In the genomic region with DNA sequence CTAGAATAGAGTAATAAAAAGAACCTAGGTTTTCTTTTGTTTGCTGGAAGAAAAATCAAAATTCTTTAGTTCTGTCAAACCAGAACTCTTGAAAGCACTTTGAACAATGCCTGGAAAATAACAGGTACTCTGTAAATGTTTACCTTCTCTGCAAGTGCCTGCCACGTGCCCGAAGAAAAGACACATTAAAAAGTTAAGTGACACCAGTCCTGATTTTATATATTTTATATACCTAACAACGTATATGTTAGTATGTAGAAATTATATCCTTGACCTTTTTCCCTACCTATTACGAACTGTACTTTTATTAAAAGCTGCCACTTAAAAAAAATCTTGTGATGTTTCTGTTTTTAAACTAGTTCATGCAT, we compare ENCODE assay signal across 9 cellular contexts. TPM values are rescaled to one million over a fixed set of nuclear protein-coding genes. Genes with fewer than 3 reads are reported as not detected.
DNase-seq lines count a peak whose midpoint lies in the region; ATAC-seq and TF ChIP-seq lines count a peak whose summit lies in the region.
"Had no signal": no experiment of that assay in that cellular context is flagged by ENCODE, and none has a peak within 500 bp of the region (broad histone marks: within the 10 kb centered on the region; RNA-seq: fewer than 3 reads in every experiment).

No MANE protein-coding gene starts in this region.

- peak overlapping the region; percentile 99 for H3K27ac Mint-ChIP-seq in T-helper 1 cell treated with Interleukin-12 subunit alpha and Interleukin-12 subunit beta and Interleukin-4 antibody, amounts not matched to agents 30 μg/mL and 1 μg/mL, for 36 hours
- peak overlapping the region; percentile 100 for H3K27ac Mint-ChIP-seq in WTC11

- no peaks in the 10 kb centered on the region for H3K27me3 ChIP-seq in iPS-18a (ENCODE audit: control insufficient read depth, insufficient read depth, low read length)
- H3K27me3 ChIP-seq in stomach = no peaks in the 10 kb centered on the region

- peaks cover 19% of the 10 kb centered on the region for H3K4me1 Mint-ChIP-seq in T-helper 1 cell treated with Interleukin-12 subunit alpha and Interleukin-12 subunit beta and Interleukin-4 antibody, amounts not matched to agents 30 μg/mL and 1 μg/mL, for 36 hours (ENCODE audit: low read depth)
- H3K4me1 Mint-ChIP-seq in WTC11 = peaks cover 16% of the 10 kb centered on the region

- peaks cover 18% of the 10 kb centered on the region for H3K36me3 Mint-ChIP-seq in T-helper 1 cell treated with Interleukin-12 subunit alpha and Interleukin-12 subunit beta and Interleukin-4 antibody, amounts not matched to agents 30 μg/mL and 1 μg/mL, for 36 hours (ENCODE audit: low read depth)
- H3K36me3 Mint-ChIP-seq in WTC11 = peaks cover 8% of the 10 kb centered on the region

- POLR2A ChIA-PET in WTC11 (lab: Charles Lee) = interaction anchor here (3.0 kb wide), 1 partner anchor 21 kb away, joined by 45 read pairs; the partner anchor contains the start of gene TMEM19

- no peak for TF ChIP-seq POLR2A in stomach (IDR thresholded peaks at IDR 0.05)

- no peak for TF ChIP-seq CTCF in WTC11 (IDR thresholded peaks at IDR 0.05)
- TF ChIP-seq CTCF in stomach (IDR thresholded peaks at IDR 0.05) = no peak

- peak overlapping the region; percentile 99 for H3K4me3 Mint-ChIP-seq in T-helper 1 cell treated with Interleukin-12 subunit alpha and Interleukin-12 subunit beta and Interleukin-4 antibody, amounts not matched to agents 30 μg/mL and 1 μg/mL, for 36 hours
- H3K4me3 Mint-ChIP-seq in WTC11 = peak overlapping the region; percentile 91

- H3K36me3 ChIP-seq in iPS-18a (ENCODE audit: control insufficient read depth, low read depth, low read length) = peaks cover 3% of the 10 kb centered on the region
- peaks cover 0 to 4% (median 2%) of the 10 kb centered on the region in 4 donors for H3K36me3 ChIP-seq in stomach

- peak overlapping the region; percentile 88 for H3K4me3 ChIP-seq in iPS-18a (ENCODE audit: low read length)
- H3K4me3 ChIP-seq in stomach = peak overlapping the region; percentile 78 to 94 (median 86)

- no peak for TF ChIP-seq EP300 in stomach (IDR thresholded peaks at IDR 0.05)

- no peaks in the 10 kb centered on the region for H3K9me3 Mint-ChIP-seq in T-helper 1 cell treated with Interleukin-12 subunit alpha and Interleukin-12 subunit beta and Interleukin-4 antibody, amounts not matched to agents 30 μg/mL and 1 μg/mL, for 36 hours
- H3K9me3 Mint-ChIP-seq in WTC11 = no peaks in the 10 kb centered on the region

- H3K9me3 ChIP-seq in iPS-18a (ENCODE audit: control insufficient read depth, low read depth, low read length) (no peaks in the 10 kb centered on the region), stomach (no peaks in the 10 kb centered on the region)

- 6 to 17% (median 10%) methylated on average over 4 of the region's 4 CpGs for WGBS in stomach, 5 donors

- DNase-seq in T-helper 1 cell (no peak), WTC11 (ENCODE audit: low spot score) (no peak), stomach (peak; percentile 27), islet precursor cell (no peak), NCI-H1436 (lab: John Stamatoyannopoulos, UW) (no peak), AG08395 (ENCODE audit: low spot score) (no peak)
- DNase-seq: GF-D8 had no signal

- peak overlapping the region; percentile 98 for H3K27ac ChIP-seq in iPS-18a (ENCODE audit: low read length)
- peak overlapping the region in 4 of 5 donors; percentile 94 to 99 (median 98) for H3K27ac ChIP-seq in stomach

- peaks cover 14% of the 10 kb centered on the region for H3K4me1 ChIP-seq in iPS-18a (ENCODE audit: control insufficient read depth, low read depth, low read length)
- H3K4me1 ChIP-seq in stomach = peaks cover 14 to 41% (median 31%) of the 10 kb centered on the region in 4 donors

- intact Hi-C loops in stomach (cut with DNase I; ENCODE audit: low total_unique reads) = no loop called here

- H3K9ac ChIP-seq in iPS-18a (ENCODE audit: low read length) = peak overlapping the region; percentile 89

- no peak for ATAC-seq in WTC11

- CTCF ChIA-PET in WTC11 (lab: Charles Lee) = interaction anchor here (0.5 kb wide), 1 partner anchor 16 kb away, joined by 3 read pairs; no protein-coding TSS in a partner anchor

- H3K27me3 Mint-ChIP-seq in T-helper 1 cell treated with Interleukin-12 subunit alpha and Interleukin-12 subunit beta and Interleukin-4 antibody, amounts not matched to agents 30 μg/mL and 1 μg/mL, for 36 hours (ENCODE audit: low read depth) = no peaks in the 10 kb centered on the region
- H3K27me3 Mint-ChIP-seq in WTC11 (ENCODE audit: low read depth) = no peaks in the 10 kb centered on the region

TF ChIP-seq in WTC11, 78 proteins besides CTCF, POLR2A, EP300 and RAD21 (continues in another document):
- TF ChIP-seq SOX15 (CRISPR knock-in tag; IDR thresholded peaks at IDR 0.05) = no peak
- TF ChIP-seq FOXJ3 (CRISPR knock-in tag; IDR thresholded peaks at IDR 0.05; ENCODE audit: borderline replicate concordance) = no peak
- TF ChIP-seq AFF4 (CRISPR knock-in tag; IDR thresholded peaks at IDR 0.05; ENCODE audit: borderline replicate concordance) = no peak
- no peak for TF ChIP-seq TEAD4 (CRISPR knock-in tag; IDR thresholded peaks at IDR 0.05)
- no peak for TF ChIP-seq ZSCAN18 (CRISPR knock-in tag; IDR thresholded peaks at IDR 0.05)
- no peak for TF ChIP-seq ETV6 (CRISPR knock-in tag; IDR thresholded peaks at IDR 0.05)
- TF ChIP-seq KAT7 (CRISPR knock-in tag; IDR thresholded peaks at IDR 0.05; ENCODE audit: borderline replicate concordance) = no peak
- TF ChIP-seq ZNF138 (CRISPR knock-in tag; conservative IDR thresholded peaks at IDR 0.05) = no peak
- no peak for TF ChIP-seq ZNF219 (CRISPR knock-in tag; IDR thresholded peaks at IDR 0.05; ENCODE audit: borderline replicate concordance)
- TF ChIP-seq ATF1 (CRISPR knock-in tag; IDR thresholded peaks at IDR 0.05) = no peak
- TF ChIP-seq E2F4 (CRISPR knock-in tag; IDR thresholded peaks at IDR 0.05; ENCODE audit: borderline replicate concordance, low read depth) = no peak
- no peak for TF ChIP-seq NFATC4 (CRISPR knock-in tag; IDR thresholded peaks at IDR 0.05)
- no peak for TF ChIP-seq CDX4 (CRISPR knock-in tag; IDR thresholded peaks at IDR 0.05; ENCODE audit: borderline replicate concordance)

RNA-seq across cellular contexts. Expression of gene THAP2, which starts 1.0 kb away (rescaled TPM):
- total RNA-seq in WTC11 (2021) (6.4 to 9.0 TPM (median 8.3 TPM) in 3 replicates), stomach (1 to 10 TPM in 3 of 5 donors, under 1 TPM in 1, not detected in 1; 0.87 to 4.3 (median 3.0) TPM)
- polyA plus RNA-seq in stomach = 1 to 10 TPM in 2 of 3 donors, under 1 TPM in 1; 0.87 to 3.8 (median 1.8) TPM

RNA-seq across cellular contexts. Expression of gene ZFC3H1, which starts 1.4 kb away (rescaled TPM):
- total RNA-seq in WTC11 (2021) (28.3 to 33.9 TPM (median 30.9 TPM) in 3 replicates), stomach (100 to 1,000 TPM; 110 to 574 (median 155) TPM)
- polyA plus RNA-seq in stomach = 10 to 100 TPM in 1 of 3 donors, 1 to 10 TPM in 2; 4.9 to 24.3 (median 6.2) TPM

RNA-seq across cellular contexts. Expression of gene TMEM19, which starts 20.8 kb away (rescaled TPM):
- total RNA-seq in WTC11 (2021) (10.7 to 15.6 TPM (median 11.7 TPM) in 3 replicates), stomach (10 to 100 TPM in 3 of 5 donors, 1 to 10 TPM in 2; 7.6 to 80.5 (median 11.6) TPM)
- polyA plus RNA-seq in stomach = 10 to 100 TPM in 2 of 3 donors, 1 to 10 TPM in 1; 8.5 to 11.8 (median 10.7) TPM
